ENCODE assay signal across 1 cellular context in genomic region chr3:177141471-177141870, GRCh38.
TF ChIP-seq lines count a peak whose summit lies in the region.

No MANE protein-coding gene starts in this region.

TF ChIP-seq in K562, 482 proteins besides CTCF, POLR2A, EP300 and RAD21:
- TF ChIP-seq ZNF778 (CRISPR knock-in tag; IDR thresholded peaks at IDR 0.05): no peak
- TF ChIP-seq ZSCAN29 (IDR thresholded peaks at IDR 0.05): no peak
- TF ChIP-seq ZNF133 (CRISPR knock-in tag; IDR thresholded peaks at IDR 0.05): no peak
- TF ChIP-seq ZNF121 (CRISPR knock-in tag; conservative IDR thresholded peaks at IDR 0.05): no peak
- TF ChIP-seq ZFP30 (CRISPR knock-in tag; IDR thresholded peaks at IDR 0.05; ENCODE audit: borderline replicate concordance): no peak
- TF ChIP-seq MED1 (CRISPR knock-in tag; IDR thresholded peaks at IDR 0.05; ENCODE audit: borderline replicate concordance): no peak
- no peak for TF ChIP-seq HNRNPUL1 (IDR thresholded peaks at IDR 0.05; ENCODE audit: low read length)
- TF ChIP-seq, protein P1, sequence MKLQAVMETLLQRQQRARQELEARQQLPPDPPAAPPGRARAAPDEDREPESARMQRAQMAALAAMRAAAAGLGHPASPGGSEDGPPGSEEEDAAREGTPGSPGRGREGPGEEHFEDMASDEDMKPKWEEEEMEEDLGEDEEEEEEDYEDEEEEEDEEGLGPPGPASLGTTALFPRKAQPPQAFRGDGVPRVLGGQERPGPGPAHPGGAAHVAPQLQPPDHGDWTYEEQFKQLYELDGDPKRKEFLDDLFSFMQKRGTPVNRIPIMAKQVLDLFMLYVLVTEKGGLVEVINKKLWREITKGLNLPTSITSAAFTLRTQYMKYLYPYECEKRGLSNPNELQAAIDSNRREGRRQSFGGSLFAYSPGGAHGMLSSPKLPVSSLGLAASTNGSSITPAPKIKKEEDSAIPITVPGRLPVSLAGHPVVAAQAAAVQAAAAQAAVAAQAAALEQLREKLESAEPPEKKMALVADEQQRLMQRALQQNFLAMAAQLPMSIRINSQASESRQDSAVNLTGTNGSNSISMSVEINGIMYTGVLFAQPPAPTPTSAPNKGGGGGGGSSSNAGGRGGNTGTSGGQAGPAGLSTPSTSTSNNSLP (IDR thresholded peaks at IDR 0.05; ENCODE audit: borderline replicate concordance, low read depth, low read length): no peak
- no peak for TF ChIP-seq JUNB (CRISPR knock-in tag; conservative IDR thresholded peaks at IDR 0.05)
- no peak for TF ChIP-seq NCOA2 (IDR thresholded peaks at IDR 0.05; ENCODE audit: partially characterized antibody in 2 of 2)
- no peak for TF ChIP-seq CREBBP (IDR thresholded peaks at IDR 0.05; ENCODE audit: low read depth, low read length)
